ENCODE assay signal across 8 cellular contexts in the genomic region with DNA sequence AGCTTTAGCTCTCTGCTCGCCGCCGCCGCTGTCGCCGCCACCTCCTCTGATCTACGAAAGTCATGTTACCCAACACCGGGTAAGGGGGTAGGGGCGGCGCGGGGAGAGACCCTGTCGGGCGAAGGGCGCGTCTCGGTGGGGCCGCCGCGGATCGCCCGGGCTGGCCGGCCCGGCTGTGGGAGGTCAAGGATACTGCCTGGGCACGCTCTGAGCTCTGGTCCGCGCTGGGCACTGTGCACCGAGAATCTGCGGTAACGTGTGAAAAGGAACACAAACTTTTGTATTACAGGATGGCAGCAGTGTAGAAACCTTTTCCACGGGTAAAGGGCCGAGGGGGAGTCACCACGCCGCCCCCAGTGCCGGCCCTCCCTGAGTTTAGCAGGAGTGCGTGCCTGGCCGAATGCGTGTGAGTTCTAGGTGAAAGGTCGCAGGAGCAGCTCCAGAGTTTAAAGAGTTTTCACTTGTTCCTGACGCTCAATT. TPM values are rescaled to one million over a fixed set of nuclear protein-coding genes. Genes with fewer than 3 reads are reported as not detected.
DNase-seq lines count a peak whose midpoint lies in the region; ATAC-seq, FAIRE-seq and TF ChIP-seq lines count a peak whose summit lies in the region.

Gene HSDL2, plus strand, starts transcription at position 7 of the 480 bp plus-strand sequence. Its CDS starts 56 bp downstream, at position 63.

- no peak for FAIRE-seq in kidney (lab: Jason Lieb, UNC)

- H3K27me3 ChIP-seq in NT2/D1 (ENCODE audit: insufficient read depth, insufficient read length) (no peaks in the 10 kb centered on the region), breast epithelium (no peaks in the 10 kb centered on the region)

- intact Hi-C loops in breast epithelium (cut with DNase I; ENCODE audit: low total_unique reads): no loop called here
- intact Hi-C loops in kidney (cut with DNase I): no loop called here

- peak; percentile 19 for ATAC-seq in HG02678 (IDR thresholded peaks at IDR 0.05; ENCODE audit: unreplicated experiment)

- H3K27ac ChIP-seq in breast epithelium (peak within 1 kb of the TSS; percentile 95 to 97), kidney (ENCODE audit: low read depth in 2 of 2, low read length in 2 of 2) (peak within 1 kb of the TSS; percentile 99)

- peaks cover 5% of the 10 kb centered on the region for H3K36me3 ChIP-seq in NT2/D1 (ENCODE audit: insufficient read depth, insufficient read length, low read length)
- no peaks in the 10 kb centered on the region for H3K36me3 ChIP-seq in breast epithelium
- H3K36me3 ChIP-seq in kidney (ENCODE audit: control insufficient read depth in 1 of 2, insufficient read depth in 2 of 2, low read length in 2 of 2): no peaks in the 10 kb centered on the region

- DNase-seq in NCI-H82 (lab: John Stamatoyannopoulos, UW) (peak; percentile 54), NCI-H82 treated with DMSO at 0.1 percent for 48 hours (lab: John Stamatoyannopoulos, UW; ENCODE audit: unreplicated experiment) (no peak), NT2/D1 (ENCODE audit: low read depth, low spot score) (no peak), breast epithelium (ENCODE audit: low spot score in 2 of 2) (no peak), kidney (no peak), NCI-H1417 (lab: John Stamatoyannopoulos, UW) (no peak)
- DNase-seq in stimulated activated CD4-positive, alpha-beta T cell treated with anti-CD3 and anti-CD28 coated beads, Interleukin-1b, Interleukin-23, amount 100 ng/mL, for 48 hours: peak; percentile 15

- no peak for TF ChIP-seq CTCF in breast epithelium (IDR thresholded peaks at IDR 0.05)
- TF ChIP-seq CTCF in kidney (IDR thresholded peaks at IDR 0.05; ENCODE audit: borderline replicate concordance, extremely low read depth, insufficient read depth): no peak

- H3K9me3 ChIP-seq in NT2/D1 (ENCODE audit: insufficient read depth, low read length): no peaks in the 10 kb centered on the region
- no peaks in the 10 kb centered on the region for H3K9me3 ChIP-seq in breast epithelium
- H3K9me3 ChIP-seq in kidney (ENCODE audit: control insufficient read depth in 1 of 2, low read length in 2 of 2): no peaks in the 10 kb centered on the region

- no peak for TF ChIP-seq POLR2A in breast epithelium (IDR thresholded peaks at IDR 0.05)

- H3K9ac ChIP-seq in NT2/D1 (ENCODE audit: insufficient read length, low read depth): peak within 1 kb of the TSS; percentile 97
- peak within 1 kb of the TSS; percentile 91 to 96 for H3K9ac ChIP-seq in kidney (ENCODE audit: low read length in 2 of 2)

- H3K4me1 ChIP-seq in NT2/D1 (ENCODE audit: insufficient read depth, insufficient read length) (no peaks in the 10 kb centered on the region), breast epithelium (peaks cover 0 to 5% of the 10 kb centered on the region in 2 donors), kidney (ENCODE audit: control insufficient read depth in 1 of 2, insufficient read depth in 1 of 2, low read depth in 1 of 2, low read length in 2 of 2) (peaks cover 13 to 14% of the 10 kb centered on the region in 2 donors)

- H3K4me3 ChIP-seq in NT2/D1 (ENCODE audit: insufficient read length, low read depth) (peak within 1 kb of the TSS; percentile 87), breast epithelium (peak within 1 kb of the TSS; percentile 63 to 94 (median 78)), kidney (ENCODE audit: low read length in 2 of 2) (peak within 1 kb of the TSS; percentile 82 to 93)

RNA-seq across cellular contexts. Expression of gene HSDL2, which starts in this region (rescaled TPM):
- total RNA-seq in breast epithelium (100 to 1,000 TPM in 1 of 3 donors, 10 to 100 TPM in 2; 30.7 to 124 (median 52.8) TPM), kidney (30.2 TPM)
- polyA plus RNA-seq in kidney (ENCODE audit: insufficient read depth, low read depth, low replicate concordance): 67.0 TPM

Comparison
In these comparisons a context has a peak if more than half of its experiments do, and no peak if none do; other contexts are left out.
1. DNase-seq: peak in NCI-H82 (single experiment) and stimulated activated CD4-positive, alpha-beta T cell treated with anti-CD3 and anti-CD28 coated beads, Interleukin-1b, Interleukin-23, amount 100 ng/mL, for 48 hours (single experiment); none in NCI-H82 treated with DMSO at 0.1 percent for 48 hours (single experiment), NT2/D1 (single experiment), breast epithelium (0 of 2), kidney (single experiment) and NCI-H1417 (0 of 3).
2. Peak in every context shown above with its lines, with median percentiles within 50 percentile points of each other: H3K4me3 ChIP-seq.